8 cellular contexts compared by ENCODE assay signal in genomic region chr6:85678602-85679444, GRCh38. TPM values are rescaled to one million over a fixed set of nuclear protein-coding genes. Genes with fewer than 3 reads are reported as not detected.
DNase-seq lines count a peak whose midpoint lies in the region; ATAC-seq and TF ChIP-seq lines count a peak whose summit lies in the region.

No MANE protein-coding gene starts in this region.

- peaks cover 24 to 60% (median 46%) of the 10 kb centered on the region in 6 donors for H3K4me1 ChIP-seq in spleen

- peak overlapping the region; percentile 66 to 97 (median 95) for H3K27ac ChIP-seq in spleen

- no peaks in the 10 kb centered on the region for H3K27me3 ChIP-seq in spleen (replicated peaks in 1 of 7)

- ATAC-seq in GM18907 (IDR thresholded peaks at IDR 0.05; ENCODE audit: unreplicated experiment) = peak; percentile 81
- ATAC-seq in HG03139 (IDR thresholded peaks at IDR 0.05; ENCODE audit: unreplicated experiment) = peak; percentile 78

- peaks cover 0 to 2% (median 0%) of the 10 kb centered on the region in 8 donors for H3K9me3 ChIP-seq in spleen

- TF ChIP-seq POLR2A in spleen (IDR thresholded peaks at IDR 0.05) = peak; percentile 96 to 99 (median 98)

- 0% methylated on average over 22 to 82 of the region's 82 CpGs for WGBS in spleen, 5 donors

- DNase-seq in AG08395 (ENCODE audit: low spot score) = peak; percentile 98
- DNase-seq in NCI-H2196 treated with DMSO at 0.1 percent for 48 hours (lab: John Stamatoyannopoulos, UW; ENCODE audit: unreplicated experiment) = peak; percentile 97
- DNase-seq in cardiac fibroblast (ENCODE audit: low read depth in 2 of 2) = peak; percentile 99
- peak; percentile 97 for DNase-seq in inferior parietal cortex (ENCODE audit: extremely low spot score)
- DNase-seq in spleen = peak; percentile 99

- intact Hi-C loops in spleen (cut with DNase I; ENCODE audit: low total_unique reads) = loop anchor here (2.0 to 10.0 kb wide), 2 partner anchors 36 to 84 kb away; partner anchors contain the start of genes SNX14 and SYNCRIP

- TF ChIP-seq CTCF in WI38 (IDR thresholded peaks at IDR 0.05; ENCODE audit: low read depth, low read length) (no peak), cardiac fibroblast (IDR thresholded peaks at IDR 0.05; ENCODE audit: low read depth, low read length) (no peak), spleen (IDR thresholded peaks at IDR 0.05 in 8 of 11, conservative IDR thresholded peaks at IDR 0.05 in 3 of 11) (peak in 2 of 11 experiments; percentile 0 to 45)

- peaks cover 0 to 21% (median 0%) of the 10 kb centered on the region in 6 donors for H3K36me3 ChIP-seq in spleen

- H3K4me3 ChIP-seq in WI38 (ENCODE audit: low read depth, low read length) (peak overlapping the region; percentile 99), cardiac fibroblast (replicated peaks in 1 of 2; ENCODE audit: low read depth in 2 of 2, low read length in 2 of 2) (peak overlapping the region; percentile 89 to 95), spleen (peak overlapping the region; percentile 61 to 87 (median 80))

RNA-seq across cellular contexts. Expression of gene SYNCRIP, which starts 36.1 kb away (rescaled TPM):
- total RNA-seq in spleen = 10 to 100 TPM; 60.0 to 92.1 (median 75.7) TPM
- polyA plus RNA-seq in spleen = 10 to 100 TPM; 21.2 to 33.7 (median 29.0) TPM

Comparison
In these comparisons a context has a peak if more than half of its experiments do, and no peak if none do; other contexts are left out.
1. Peak in every context shown above with its lines: DNase-seq, ATAC-seq, H3K4me3 ChIP-seq and H3K27ac ChIP-seq.